In genomic region chr16:28740631-28741030, GRCh38 we compare ENCODE assay signal across 2 cellular contexts. TPM values are rescaled to one million over a fixed set of nuclear protein-coding genes. Genes with fewer than 3 reads are reported as not detected.
"Had no signal": no experiment of that assay in that cellular context is flagged by ENCODE, and none has a peak within 500 bp of the region (broad histone marks: within the 10 kb centered on the region; RNA-seq: fewer than 3 reads in every experiment).

No MANE protein-coding gene starts in this region.

RNA-seq across cellular contexts. Expression of gene NPIPB9, which starts 11.0 kb away (rescaled TPM):
- total RNA-seq: mucosa of gallbladder had no signal
- polyA plus RNA-seq: immature natural killer cell had no signal
